10 cellular contexts compared by ENCODE assay signal in genomic region chr22:27715078-27715477, GRCh38.
DNase-seq lines count a peak whose midpoint lies in the region; ATAC-seq and TF ChIP-seq lines count a peak whose summit lies in the region.
"Had no signal": no experiment of that assay in that cellular context is flagged by ENCODE, and none has a peak within 500 bp of the region (broad histone marks: within the 10 kb centered on the region; RNA-seq: fewer than 3 reads in every experiment).

No MANE protein-coding gene starts in this region.

- no peak for TF ChIP-seq POLR2A in upper lobe of left lung (IDR thresholded peaks at IDR 0.05)

- H3K9me3 ChIP-seq in heart right ventricle (peaks cover 0 to 7% (median 0%) of the 10 kb centered on the region in 11 donors), upper lobe of left lung (peaks cover 0 to 4% (median 0%) of the 10 kb centered on the region in 4 donors)

- H3K27me3 ChIP-seq in heart right ventricle: peaks cover 0 to 11% (median 0%) of the 10 kb centered on the region in 7 donors
- no peaks in the 10 kb centered on the region for H3K27me3 ChIP-seq in brain microvascular endothelial cell (replicated peaks)
- H3K27me3 ChIP-seq in upper lobe of left lung: no peaks in the 10 kb centered on the region

- H3K27ac ChIP-seq in heart right ventricle: no peak overlapping the region
- no peak overlapping the region for H3K27ac ChIP-seq in brain microvascular endothelial cell
- peak overlapping the region; percentile 52 to 72 (median 66) for H3K27ac ChIP-seq in upper lobe of left lung

- intact Hi-C loops in heart right ventricle (cut with DNase I): loop anchor here in 2 of 10 donors (5.0 kb wide), 2 partner anchors 43 to 87 kb away; partner anchors contain the start of gene MN1 (in 1 of the 2)
- intact Hi-C loops in Right ventricle myocardium inferior (cut with DNase I): no loop called here

- TF ChIP-seq EP300 in upper lobe of left lung (IDR thresholded peaks at IDR 0.05): no peak

- TF ChIP-seq CTCF in heart right ventricle (IDR thresholded peaks at IDR 0.05): peak in 7 of 9 donors; percentile 11 to 48 (median 22)
- TF ChIP-seq CTCF in brain microvascular endothelial cell (IDR thresholded peaks at IDR 0.05; ENCODE audit: low read depth, low read length, missing control alignments): peak; percentile 45
- peak in 5 of 6 experiments; percentile 39 to 81 (median 62) for TF ChIP-seq CTCF in upper lobe of left lung (IDR thresholded peaks at IDR 0.05)

- WGBS in heart right ventricle, 2 donors: 62 to 80% methylated on average over 10 of the region's 10 CpGs
- WGBS in upper lobe of left lung, 2 donors: 63 to 82% methylated on average over 10 of the region's 10 CpGs

- H3K4me3 ChIP-seq in heart right ventricle (no peak overlapping the region), brain microvascular endothelial cell (ENCODE audit: low read depth, low read length) (no peak overlapping the region), upper lobe of left lung (no peak overlapping the region)
- H3K4me3 ChIP-seq: skin epidermis had no signal

- in situ Hi-C loops in brain microvascular endothelial cell (cut with HindIII; ENCODE audit: low pct_ligation_motif_present, low sequenced_read_pairs): no loop called here

- H3K36me3 ChIP-seq in heart right ventricle: no peaks in the 10 kb centered on the region
- H3K36me3 ChIP-seq in brain microvascular endothelial cell (replicated peaks): no peaks in the 10 kb centered on the region
- H3K36me3 ChIP-seq in upper lobe of left lung: no peaks in the 10 kb centered on the region

- H3K4me1 ChIP-seq in heart right ventricle (peaks cover 3 to 26% (median 18%) of the 10 kb centered on the region in 9 donors), upper lobe of left lung (peaks cover 5 to 34% (median 14%) of the 10 kb centered on the region in 4 donors)

- no peak for ATAC-seq in heart right ventricle
- no peak for ATAC-seq in Right ventricle myocardium inferior
- no peak for ATAC-seq in upper lobe of left lung (ENCODE audit: low FRiP score in 2 of 2)

- DNase-seq in heart right ventricle: no peak
- DNase-seq in Right ventricle myocardium inferior (ENCODE audit: missing footprints): no peak
- no peak for DNase-seq in brain microvascular endothelial cell
- peak; percentile 44 for DNase-seq in left kidney (ENCODE audit: low read depth, low spot score)
- DNase-seq in upper lobe of left lung: peak in 1 of 2 donors; percentile 36
- DNase-seq in KG1 (lab: John Stamatoyannopoulos, UW): no peak
- no peak for DNase-seq in NCI-H146 treated with DMSO at 0.1 percent for 48 hours (lab: John Stamatoyannopoulos, UW; ENCODE audit: unreplicated experiment)
- DNase-seq in NCI-H1048 (lab: John Stamatoyannopoulos, UW): no peak
- DNase-seq: NCI-H187 treated with DMSO at 0.1 percent for 48 hours had no signal

Comparison
In these comparisons a context has a peak if more than half of its experiments do, and no peak if none do; other contexts are left out.
1. H3K27ac ChIP-seq: peak in upper lobe of left lung (4 of 4); none in heart right ventricle (0 of 10) and brain microvascular endothelial cell (single experiment).
2. Peak in every context shown above with its lines, with median percentiles within 50 percentile points of each other: CTCF ChIP-seq.